Comparison of ENCODE assay signal across 1 cellular context in the genomic region with DNA sequence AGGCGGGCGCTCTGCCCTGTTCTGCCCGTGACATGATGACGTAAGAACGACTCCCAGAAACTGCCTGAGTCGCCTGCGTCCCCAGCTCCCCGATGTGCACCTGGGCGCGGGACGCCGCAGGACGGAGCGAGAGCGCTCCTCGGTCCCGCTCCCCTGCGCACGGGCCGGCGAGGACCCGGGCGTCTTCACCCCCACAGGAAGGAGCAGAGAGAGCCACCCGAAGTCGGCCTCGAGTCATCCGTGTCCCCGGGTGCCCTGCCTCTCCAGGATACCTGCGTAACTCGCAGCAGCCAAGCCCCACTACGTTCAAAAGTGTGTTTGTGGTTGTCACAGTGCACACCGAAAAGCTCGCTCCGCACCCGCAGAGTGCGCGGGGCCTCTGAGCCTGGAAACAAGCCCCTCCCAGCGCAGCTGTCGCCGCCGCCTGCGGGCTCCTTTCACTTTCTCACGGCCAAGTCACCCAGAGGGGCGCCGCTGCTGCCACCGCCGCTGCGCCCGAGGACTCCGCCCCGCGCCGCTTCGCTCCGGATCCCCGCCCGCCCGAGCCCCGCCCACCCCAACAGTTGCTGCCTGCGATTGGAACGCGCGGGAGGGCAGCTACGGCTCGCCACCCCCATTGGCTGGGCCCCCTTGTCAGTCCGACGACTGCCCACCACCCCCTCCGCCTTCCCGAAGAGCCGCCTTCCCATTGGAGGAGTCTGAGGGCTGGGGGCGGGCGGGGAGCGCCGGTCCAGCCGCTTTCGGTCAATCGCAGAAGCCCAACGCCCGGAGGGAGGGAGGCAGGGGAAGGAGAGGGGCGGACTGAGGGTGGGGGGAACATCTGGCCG.
A peak's percentile ranks its signal among the peaks of the same experiment; 100 is the strongest.
TF ChIP-seq lines count a peak whose summit lies in the region.

No MANE protein-coding gene starts in this region.

TF ChIP-seq in HepG2, 621 proteins besides CTCF, POLR2A, EP300 and RAD21 (continued from another document and continues in another):
- TF ChIP-seq ZNF646 (CRISPR knock-in tag; IDR thresholded peaks at IDR 0.05) (peak; percentile 45; the same call in 1 of the 2 replicates), NPAS2 (CRISPR knock-in tag; IDR thresholded peaks at IDR 0.05; ENCODE audit: borderline replicate concordance) (no peak), ZEB1 (IDR thresholded peaks at IDR 0.05; ENCODE audit: insufficient replicate concordance, low read depth) (no peak), ZNF562 (CRISPR knock-in tag; IDR thresholded peaks at IDR 0.05; ENCODE audit: borderline replicate concordance) (no peak), YEATS4 (CRISPR knock-in tag; IDR thresholded peaks at IDR 0.05; ENCODE audit: borderline replicate concordance) (peak; percentile 68; the same call in 1 of the 2 replicates), ZNF496 (CRISPR knock-in tag; IDR thresholded peaks at IDR 0.05; ENCODE audit: insufficient replicate concordance) (no peak), MXI1 (IDR thresholded peaks at IDR 0.05; ENCODE audit: borderline replicate concordance, low read depth, low read length) (no peak; the same call in 2 of the 3 replicates), ZNF121 (CRISPR knock-in tag; IDR thresholded peaks at IDR 0.05) (0 out of 2 replicates have a peak, but pooled peaks have one; percentile 18), ZNF589 (CRISPR knock-in tag; conservative IDR thresholded peaks at IDR 0.05) (no peak; the same call in 1 of the 2 replicates), SNAI1 (CRISPR knock-in tag; IDR thresholded peaks at IDR 0.05; ENCODE audit: borderline replicate concordance) (no peak), SALL2 (CRISPR knock-in tag; IDR thresholded peaks at IDR 0.05) (no peak), ZMYM4 (CRISPR knock-in tag; IDR thresholded peaks at IDR 0.05) (peak; percentile 61; the same call in 1 of the 2 replicates), YY1 (IDR thresholded peaks at IDR 0.05; ENCODE audit: insufficient read depth, insufficient replicate concordance, low read depth, low read length) (peak; percentile 10), AKNA (CRISPR knock-in tag; IDR thresholded peaks at IDR 0.05; ENCODE audit: borderline replicate concordance) (no peak), ZNF614 (CRISPR knock-in tag; IDR thresholded peaks at IDR 0.05; ENCODE audit: borderline replicate concordance) (peak; percentile 62; the same call in 1 of the 2 replicates), ZNF225 (CRISPR knock-in tag; IDR thresholded peaks at IDR 0.05) (0 out of 2 replicates have a peak, but pooled peaks have one; percentile 66), ZNF556 (CRISPR knock-in tag; IDR thresholded peaks at IDR 0.05; ENCODE audit: borderline replicate concordance) (no peak), PTBP1 (IDR thresholded peaks at IDR 0.05; ENCODE audit: low read depth, low read length, poor library complexity, severe bottlenecking) (peak; percentile 60), ZFY (CRISPR knock-in tag; IDR thresholded peaks at IDR 0.05) (peak; percentile 73), REPIN1 (CRISPR knock-in tag; IDR thresholded peaks at IDR 0.05; ENCODE audit: borderline replicate concordance, low read depth) (peak; percentile 79), HDAC2 (CRISPR knock-in tag; IDR thresholded peaks at IDR 0.05) (no peak), TEAD2 (CRISPR knock-in tag; IDR thresholded peaks at IDR 0.05) (no peak), ZNF224 (CRISPR knock-in tag; IDR thresholded peaks at IDR 0.05) (no peak), DMTF1 (CRISPR knock-in tag; IDR thresholded peaks at IDR 0.05) (no peak), KDM3A (CRISPR knock-in tag; IDR thresholded peaks at IDR 0.05; ENCODE audit: low read depth) (0 out of 2 replicates have a peak, but pooled peaks have one; percentile 20), ZNF232 (CRISPR knock-in tag; IDR thresholded peaks at IDR 0.05; ENCODE audit: borderline replicate concordance) (no peak; the same call in 1 of the 2 replicates), ZNF546 (CRISPR knock-in tag; conservative IDR thresholded peaks at IDR 0.05) (peak; percentile 69)
- TF ChIP-seq, protein P1, sequence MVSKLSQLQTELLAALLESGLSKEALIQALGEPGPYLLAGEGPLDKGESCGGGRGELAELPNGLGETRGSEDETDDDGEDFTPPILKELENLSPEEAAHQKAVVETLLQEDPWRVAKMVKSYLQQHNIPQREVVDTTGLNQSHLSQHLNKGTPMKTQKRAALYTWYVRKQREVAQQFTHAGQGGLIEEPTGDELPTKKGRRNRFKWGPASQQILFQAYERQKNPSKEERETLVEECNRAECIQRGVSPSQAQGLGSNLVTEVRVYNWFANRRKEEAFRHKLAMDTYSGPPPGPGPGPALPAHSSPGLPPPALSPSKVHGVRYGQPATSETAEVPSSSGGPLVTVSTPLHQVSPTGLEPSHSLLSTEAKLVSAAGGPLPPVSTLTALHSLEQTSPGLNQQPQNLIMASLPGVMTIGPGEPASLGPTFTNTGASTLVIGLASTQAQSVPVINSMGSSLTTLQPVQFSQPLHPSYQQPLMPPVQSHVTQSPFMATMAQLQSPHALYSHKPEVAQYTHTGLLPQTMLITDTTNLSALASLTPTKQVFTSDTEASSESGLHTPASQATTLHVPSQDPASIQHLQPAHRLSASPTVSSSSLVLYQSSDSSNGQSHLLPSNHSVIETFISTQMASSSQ (IDR thresholded peaks at IDR 0.05; ENCODE audit: low read depth), result no peak
- TF ChIP-seq, protein P1 (CRISPR knock-in tag; IDR thresholded peaks at IDR 0.05; ENCODE audit: borderline replicate concordance), result no peak
- TF ChIP-seq, protein P2, sequence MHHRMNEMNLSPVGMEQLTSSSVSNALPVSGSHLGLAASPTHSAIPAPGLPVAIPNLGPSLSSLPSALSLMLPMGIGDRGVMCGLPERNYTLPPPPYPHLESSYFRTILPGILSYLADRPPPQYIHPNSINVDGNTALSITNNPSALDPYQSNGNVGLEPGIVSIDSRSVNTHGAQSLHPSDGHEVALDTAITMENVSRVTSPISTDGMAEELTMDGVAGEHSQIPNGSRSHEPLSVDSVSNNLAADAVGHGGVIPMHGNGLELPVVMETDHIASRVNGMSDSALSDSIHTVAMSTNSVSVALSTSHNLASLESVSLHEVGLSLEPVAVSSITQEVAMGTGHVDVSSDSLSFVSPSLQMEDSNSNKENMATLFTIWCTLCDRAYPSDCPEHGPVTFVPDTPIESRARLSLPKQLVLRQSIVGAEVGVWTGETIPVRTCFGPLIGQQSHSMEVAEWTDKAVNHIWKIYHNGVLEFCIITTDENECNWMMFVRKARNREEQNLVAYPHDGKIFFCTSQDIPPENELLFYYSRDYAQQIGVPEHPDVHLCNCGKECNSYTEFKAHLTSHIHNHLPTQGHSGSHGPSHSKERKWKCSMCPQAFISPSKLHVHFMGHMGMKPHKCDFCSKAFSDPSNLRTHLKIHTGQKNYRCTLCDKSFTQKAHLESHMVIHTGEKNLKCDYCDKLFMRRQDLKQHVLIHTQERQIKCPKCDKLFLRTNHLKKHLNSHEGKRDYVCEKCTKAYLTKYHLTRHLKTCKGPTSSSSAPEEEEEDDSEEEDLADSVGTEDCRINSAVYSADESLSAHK (CRISPR knock-in tag; IDR thresholded peaks at IDR 0.05; ENCODE audit: borderline replicate concordance), result no peak
